ENCODE assay signal across 1 cellular context in genomic region chr12:53659609-53660008, GRCh38.
TF ChIP-seq lines count a peak whose summit lies in the region.

No MANE protein-coding gene starts in this region.

TF ChIP-seq in GM12878, 131 proteins besides CTCF, POLR2A, EP300 and RAD21:
- TF ChIP-seq SREBF2 (IDR thresholded peaks at IDR 0.05; ENCODE audit: low read length) (no peak), MYB (IDR thresholded peaks at IDR 0.05; ENCODE audit: borderline replicate concordance, low read depth, low read length) (no peak), NFXL1 (IDR thresholded peaks at IDR 0.05; ENCODE audit: borderline replicate concordance) (no peak), YBX1 (IDR thresholded peaks at IDR 0.05) (no peak), TAF1 (IDR thresholded peaks at IDR 0.05; ENCODE audit: borderline replicate concordance, low read depth, low read length) (no peak)
